ENCODE assay signal across 8 cellular contexts in genomic region chr1:247111259-247111635, GRCh38. TPM values are rescaled to one million over a fixed set of nuclear protein-coding genes. Genes with fewer than 3 reads are reported as not detected.
DNase-seq lines count a peak whose midpoint lies in the region; ATAC-seq, FAIRE-seq and TF ChIP-seq lines count a peak whose summit lies in the region.

No MANE protein-coding gene starts in this region.

- H4K20me1 ChIP-seq in astrocyte (ENCODE audit: insufficient read depth, low read length) = no peaks in the 10 kb centered on the region

- peak overlapping the region; percentile 96 for H2AFZ ChIP-seq in astrocyte (ENCODE audit: low read depth, low read length)

- no peaks in the 10 kb centered on the region for H3K9me3 Mint-ChIP-seq in activated CD4-positive, alpha-beta T cell treated with anti-CD3 and anti-CD28 coated beads for 36 hours (ENCODE audit: low read depth)
- H3K9me3 Mint-ChIP-seq in astrocyte (ENCODE audit: unreplicated experiment) = peaks cover 14% of the 10 kb centered on the region

- H3K36me3 Mint-ChIP-seq in activated CD4-positive, alpha-beta T cell treated with anti-CD3 and anti-CD28 coated beads for 36 hours (ENCODE audit: low read depth) = no peaks in the 10 kb centered on the region
- peaks cover 8% of the 10 kb centered on the region for H3K36me3 Mint-ChIP-seq in astrocyte (ENCODE audit: low read depth, unreplicated experiment)

- TF ChIP-seq CTCF in astrocyte (IDR thresholded peaks at IDR 0.05; ENCODE audit: insufficient read depth, low read depth, low read length) = no peak
- TF ChIP-seq CTCF in spleen (IDR thresholded peaks at IDR 0.05 in 8 of 11, conservative IDR thresholded peaks at IDR 0.05 in 3 of 11) = no peak

- H3K9me3 ChIP-seq in astrocyte (ENCODE audit: insufficient read depth, low read depth, low read length) (no peaks in the 10 kb centered on the region), spleen (no peaks in the 10 kb centered on the region)

- WGBS in spleen, 5 donors = 0 to 1% (median 1%) methylated on average over 3 to 53 of the region's 53 CpGs; no CpG with 5 or more reads in 1 of the 5 donors

- H3K4me1 ChIP-seq in astrocyte (ENCODE audit: insufficient read depth, low read length) (peaks cover 8% of the 10 kb centered on the region), spleen (peaks cover 10 to 29% (median 23%) of the 10 kb centered on the region in 6 donors)

- CTCF ChIA-PET in activated CD4-positive, alpha-beta T cell treated with anti-CD3 and anti-CD28 coated beads for 36 hours (lab: Charles Lee) = interaction anchor here (0.7 kb wide), 1 partner anchor 357 kb away, joined by 3 read pairs; no protein-coding TSS in a partner anchor

- POLR2A ChIA-PET in activated CD4-positive, alpha-beta T cell treated with anti-CD3 and anti-CD28 coated beads for 36 hours (lab: Charles Lee) = interaction anchor here (0.6 kb wide), 1 partner anchor 35 kb away, joined by 5 read pairs; no protein-coding TSS in a partner anchor

- intact Hi-C loops in activated CD4-positive, alpha-beta T cell treated with anti-CD3 and anti-CD28 coated beads for 36 hours (cut with DNase I, micrococcal nuclease) = no loop called here
- intact Hi-C loops in spleen (cut with DNase I; ENCODE audit: low total_unique reads) = no loop called here

- H3K27me3 ChIP-seq in astrocyte (ENCODE audit: insufficient read depth, low read length) (no peaks in the 10 kb centered on the region), spleen (replicated peaks in 1 of 7) (peaks cover 0 to 43% (median 16%) of the 10 kb centered on the region in 7 donors)

- no peak for FAIRE-seq in astrocyte (lab: Jason Lieb, UNC)

- H3K27me3 Mint-ChIP-seq in activated CD4-positive, alpha-beta T cell treated with anti-CD3 and anti-CD28 coated beads for 36 hours = peaks cover 31% of the 10 kb centered on the region
- H3K27me3 Mint-ChIP-seq in astrocyte (ENCODE audit: low read depth, unreplicated experiment) = peaks cover 3% of the 10 kb centered on the region

- peaks cover 9% of the 10 kb centered on the region for H3K4me1 Mint-ChIP-seq in activated CD4-positive, alpha-beta T cell treated with anti-CD3 and anti-CD28 coated beads for 36 hours
- peaks cover 7% of the 10 kb centered on the region for H3K4me1 Mint-ChIP-seq in astrocyte (ENCODE audit: low read depth, unreplicated experiment)

- H3K27ac ChIP-seq in astrocyte (ENCODE audit: low read depth, low read length) = peak overlapping the region; percentile 12
- peak overlapping the region; percentile 22 to 91 (median 86) for H3K27ac ChIP-seq in spleen

- ATAC-seq in activated CD4-positive, alpha-beta T cell treated with anti-CD3 and anti-CD28 coated beads for 36 hours = peak; percentile 30

- TF ChIP-seq POLR2A in spleen (IDR thresholded peaks at IDR 0.05) = no peak

- H3K4me3 ChIP-seq in astrocyte (ENCODE audit: insufficient read depth, low read depth, low read length) = peak overlapping the region; percentile 58
- H3K4me3 ChIP-seq in spleen = peak overlapping the region; percentile 33 to 76 (median 56)

- peak; percentile 24 for DNase-seq in activated CD4-positive, alpha-beta T cell treated with anti-CD3 and anti-CD28 coated beads for 36 hours
- DNase-seq in activated CD4-positive, alpha-beta T cell treated with anti-CD3 and anti-CD28 coated beads for 48 hours = no peak
- DNase-seq in astrocyte (ENCODE audit: low read depth) (no peak), iPS-NIHi11 (ENCODE audit: low spot score) (peak; percentile 69), spleen (no peak), GOT3 (lab: John Stamatoyannopoulos, UW) (no peak), NCI-H2171 treated with DMSO at 0.1 percent for 48 hours (lab: John Stamatoyannopoulos, UW) (no peak), HT-29 (ENCODE audit: low spot score) (no peak)

- H3K36me3 ChIP-seq in astrocyte (ENCODE audit: insufficient read depth, low read length) (no peaks in the 10 kb centered on the region), spleen (no peaks in the 10 kb centered on the region)

- H3K79me2 ChIP-seq in astrocyte (ENCODE audit: insufficient read depth, low read length) = no peaks in the 10 kb centered on the region

- peak overlapping the region; percentile 71 for H3K9ac ChIP-seq in astrocyte (ENCODE audit: low read length)

- H3K4me2 ChIP-seq in astrocyte (ENCODE audit: low read length) = peak overlapping the region; percentile 92

- H3K4me3 Mint-ChIP-seq in activated CD4-positive, alpha-beta T cell treated with anti-CD3 and anti-CD28 coated beads for 36 hours = peak overlapping the region; percentile 61
- peak overlapping the region; percentile 85 for H3K4me3 Mint-ChIP-seq in astrocyte (ENCODE audit: unreplicated experiment)

- H3K27ac Mint-ChIP-seq in activated CD4-positive, alpha-beta T cell treated with anti-CD3 and anti-CD28 coated beads for 36 hours = no peak overlapping the region
- H3K27ac Mint-ChIP-seq in astrocyte (ENCODE audit: unreplicated experiment) = no peak overlapping the region

RNA-seq across cellular contexts. Expression of gene ZNF669, which starts 7.1 kb away (rescaled TPM):
- total RNA-seq in activated CD4-positive, alpha-beta T cell treated with anti-CD3 and anti-CD28 coated beads for 36 hours = 1 to 10 TPM; 6.9 to 8.8 TPM
- total RNA-seq in astrocyte (7.5 and 9.4 TPM in 2 replicates), spleen (10 to 100 TPM in 4 of 7 donors, 1 to 10 TPM in 3; 6.9 to 11.4 (median 10.2) TPM)
- 1 to 10 TPM; 3.1 to 5.3 (median 4.5) TPM for polyA plus RNA-seq in spleen
- total RNA-seq in HT-29 (2014; rRNA removed; shearing (Covaris generic)) = 6.2 and 18.3 TPM in 2 replicates

RNA-seq across cellular contexts. Expression of gene ZNF670, which starts 32.6 kb away (rescaled TPM):
- total RNA-seq in activated CD4-positive, alpha-beta T cell treated with anti-CD3 and anti-CD28 coated beads for 36 hours = 1 to 10 TPM; 4.3 to 4.9 TPM
- 2.3 and 4.0 TPM in 2 replicates for total RNA-seq in astrocyte
- total RNA-seq in spleen = 1 to 10 TPM; 2.3 to 5.6 (median 3.8) TPM
- 1 to 10 TPM; 1.4 to 2.3 (median 2.1) TPM for polyA plus RNA-seq in spleen
- total RNA-seq in HT-29 (2014; rRNA removed; shearing (Covaris generic)) = 1.4 and 2.2 TPM in 2 replicates

Comparison
In these comparisons a context has a peak if more than half of its experiments do, and no peak if none do; other contexts are left out.
1. DNase-seq: peak in activated CD4-positive, alpha-beta T cell treated with anti-CD3 and anti-CD28 coated beads for 36 hours (single experiment) and iPS-NIHi11 (single experiment); none in activated CD4-positive, alpha-beta T cell treated with anti-CD3 and anti-CD28 coated beads for 48 hours (single experiment), astrocyte (single experiment), spleen (single experiment), GOT3 (single experiment), NCI-H2171 treated with DMSO at 0.1 percent for 48 hours (single experiment) and HT-29 (single experiment).